ENCODE assay signal across 14 cellular contexts in genomic region chr3:56869157-56869889, GRCh38.
DNase-seq lines count a peak whose midpoint lies in the region; ATAC-seq and TF ChIP-seq lines count a peak whose summit lies in the region.
"Had no signal": no experiment of that assay in that cellular context is flagged by ENCODE, and none has a peak within 500 bp of the region (broad histone marks: within the 10 kb centered on the region; RNA-seq: fewer than 3 reads in every experiment).

No MANE protein-coding gene starts in this region.

- no peaks in the 10 kb centered on the region for H3K9me3 Mint-ChIP-seq in activated T-cell treated with anti-CD3 and anti-CD28 coated beads, Interleukin-2, amount 50 U/mL, for 24 hours
- H3K9me3 Mint-ChIP-seq in central memory CD8-positive, alpha-beta T cell: peaks cover 2% of the 10 kb centered on the region
- H3K9me3 Mint-ChIP-seq in stimulated activated memory B cell treated with anti-CD40 and anti-IgM and Interleukin-4, amounts not matched to agents 10 μg/mL and 1 μg/mL and 100 μg/mL, for 72 hours: peaks cover 2% of the 10 kb centered on the region
- H3K9me3 Mint-ChIP-seq in CD14-positive monocyte: peaks cover 0 to 1% (median 0%) of the 10 kb centered on the region in 7 donors

- peak overlapping the region; percentile 75 for H3K27ac ChIP-seq in PC-9
- H3K27ac ChIP-seq: epithelial cell of prostate, ovary had no signal

- peak overlapping the region; percentile 28; the same call in 1 of the 2 replicates for H3K4me3 ChIP-seq in PC-9
- H3K4me3 ChIP-seq: ovary had no signal

- DNase-seq in activated T-cell treated with anti-CD3 and anti-CD28 coated beads, Interleukin-2, amount 50 U/mL, for 24 hours: no peak
- DNase-seq in activated T-cell treated with anti-CD3 and anti-CD28 coated beads for 4 hours (no peak), PC-9 (peak; percentile 12 to 77), CD14-positive monocyte (ENCODE audit: low spot score) (no peak)
- no peak for DNase-seq in central memory CD8-positive, alpha-beta T cell (ENCODE audit: low spot score in 2 of 2)
- DNase-seq: AML-193, hypothalamus, KBM-7, NCI-H2107, ovary had no signal

- no peaks in the 10 kb centered on the region for H3K9me2 ChIP-seq in PC-9 (ENCODE audit: insufficient read depth)

- peak overlapping the region; percentile 76 for H3K4me2 ChIP-seq in PC-9

- H3K4me1 ChIP-seq in PC-9 (replicated peaks; ENCODE audit: insufficient read depth): peaks cover 33% of the 10 kb centered on the region

- CTCF ChIA-PET in PC-9 (lab: Charles Lee): interaction anchor here (0.6 kb wide), 1 partner anchor 88 kb away, joined by 3 read pairs; no protein-coding TSS in a partner anchor

- no peaks in the 10 kb centered on the region for H3K27me3 Mint-ChIP-seq in activated T-cell treated with anti-CD3 and anti-CD28 coated beads, Interleukin-2, amount 50 U/mL, for 24 hours
- H3K27me3 Mint-ChIP-seq in central memory CD8-positive, alpha-beta T cell: no peaks in the 10 kb centered on the region
- H3K27me3 Mint-ChIP-seq in stimulated activated memory B cell treated with anti-CD40 and anti-IgM and Interleukin-4, amounts not matched to agents 10 μg/mL and 1 μg/mL and 100 μg/mL, for 72 hours: no peaks in the 10 kb centered on the region
- peaks cover 2 to 3% (median 2%) of the 10 kb centered on the region in 3 donors for H3K27me3 Mint-ChIP-seq in CD14-positive monocyte (ENCODE audit: low read depth in 3 of 3)

- no peaks in the 10 kb centered on the region for H4K20me1 ChIP-seq in PC-9 (ENCODE audit: insufficient read depth)

- H3F3A ChIP-seq in PC-9 (ENCODE audit: insufficient read depth, low read depth): peaks cover 10% of the 10 kb centered on the region; the same call in 1 of the 2 replicates

- POLR2A ChIA-PET in PC-9 (lab: Charles Lee; ENCODE audit: unreplicated experiment): interaction anchor here (0.6 kb wide), 1 partner anchor 315 kb away, joined by 3 read pairs; no protein-coding TSS in a partner anchor

- ATAC-seq in central memory CD8-positive, alpha-beta T cell (replicated peaks; ENCODE audit: extremely low read depth, poor library complexity, severe bottlenecking): no peak
- no peak for ATAC-seq in stimulated activated memory B cell treated with anti-CD40 and anti-IgM and Interleukin-4, amounts not matched to agents 10 μg/mL and 1 μg/mL and 100 μg/mL, for 72 hours
- ATAC-seq in HG03378 (IDR thresholded peaks at IDR 0.05; ENCODE audit: unreplicated experiment) (no peak), HG02571 (IDR thresholded peaks at IDR 0.05; ENCODE audit: unreplicated experiment) (no peak)

- H3K79me2 ChIP-seq in PC-9 (ENCODE audit: low read depth): peaks cover 4% of the 10 kb centered on the region; the same call in 1 of the 2 replicates

- no peaks in the 10 kb centered on the region for H3K36me3 Mint-ChIP-seq in activated T-cell treated with anti-CD3 and anti-CD28 coated beads, Interleukin-2, amount 50 U/mL, for 24 hours (ENCODE audit: low read depth)
- no peaks in the 10 kb centered on the region for H3K36me3 Mint-ChIP-seq in central memory CD8-positive, alpha-beta T cell (ENCODE audit: insufficient read depth)
- H3K36me3 Mint-ChIP-seq in stimulated activated memory B cell treated with anti-CD40 and anti-IgM and Interleukin-4, amounts not matched to agents 10 μg/mL and 1 μg/mL and 100 μg/mL, for 72 hours: peaks cover 2% of the 10 kb centered on the region
- H3K36me3 Mint-ChIP-seq in CD14-positive monocyte: no peaks in the 10 kb centered on the region

- BruUV-seq in PC-9 (replicated peaks; lab: Mats Ljungman, UMichigan): no TSS peak

- no peak overlapping the region for H2AFZ ChIP-seq in PC-9

- H3K9me3 ChIP-seq in PC-9 (ENCODE audit: insufficient read depth, low read depth): no peaks in the 10 kb centered on the region
- H3K9me3 ChIP-seq: ovary had no signal

- intact Hi-C loops in PC-9 (cut with micrococcal nuclease; ENCODE audit: unreplicated experiment): no loop called here
- intact Hi-C loops in CD14-positive monocyte (cut with micrococcal nuclease): no loop called here

- TF ChIP-seq CTCF in PC-9 (conservative IDR thresholded peaks at IDR 0.05) (no peak), CD14-positive monocyte (IDR thresholded peaks at IDR 0.05) (no peak)

- H3K27ac Mint-ChIP-seq in activated T-cell treated with anti-CD3 and anti-CD28 coated beads, Interleukin-2, amount 50 U/mL, for 24 hours: peak overlapping the region; percentile 90
- peak overlapping the region; percentile 22 for H3K27ac Mint-ChIP-seq in central memory CD8-positive, alpha-beta T cell (ENCODE audit: low read depth)
- H3K27ac Mint-ChIP-seq in stimulated activated memory B cell treated with anti-CD40 and anti-IgM and Interleukin-4, amounts not matched to agents 10 μg/mL and 1 μg/mL and 100 μg/mL, for 72 hours: peak overlapping the region; percentile 4
- H3K27ac Mint-ChIP-seq in CD14-positive monocyte: no peak overlapping the region

- H3K36me3 ChIP-seq in PC-9 (ENCODE audit: low read depth): no peaks in the 10 kb centered on the region
- H3K36me3 ChIP-seq: ovary had no signal

- H3K27me3 ChIP-seq in PC-9 (ENCODE audit: insufficient read depth, low read depth): no peaks in the 10 kb centered on the region
- H3K27me3 ChIP-seq: ovary had no signal

- peak overlapping the region; percentile 64 for H3K4me3 Mint-ChIP-seq in activated T-cell treated with anti-CD3 and anti-CD28 coated beads, Interleukin-2, amount 50 U/mL, for 24 hours
- peak overlapping the region; percentile 13 for H3K4me3 Mint-ChIP-seq in central memory CD8-positive, alpha-beta T cell
- H3K4me3 Mint-ChIP-seq in stimulated activated memory B cell treated with anti-CD40 and anti-IgM and Interleukin-4, amounts not matched to agents 10 μg/mL and 1 μg/mL and 100 μg/mL, for 72 hours: no peak overlapping the region
- H3K4me3 Mint-ChIP-seq in CD14-positive monocyte: peak overlapping the region in 1 of 2 donors; percentile 20

- peaks cover 77% of the 10 kb centered on the region for H3K4me1 Mint-ChIP-seq in activated T-cell treated with anti-CD3 and anti-CD28 coated beads, Interleukin-2, amount 50 U/mL, for 24 hours (ENCODE audit: low read depth)
- peaks cover 31% of the 10 kb centered on the region for H3K4me1 Mint-ChIP-seq in central memory CD8-positive, alpha-beta T cell
- peaks cover 12% of the 10 kb centered on the region for H3K4me1 Mint-ChIP-seq in stimulated activated memory B cell treated with anti-CD40 and anti-IgM and Interleukin-4, amounts not matched to agents 10 μg/mL and 1 μg/mL and 100 μg/mL, for 72 hours
- peaks cover 4% of the 10 kb centered on the region for H3K4me1 Mint-ChIP-seq in CD14-positive monocyte

Comparison
In these comparisons a context has a peak if more than half of its experiments do, and no peak if none do; other contexts are left out.
1. DNase-seq: peak in PC-9 (2 of 2); none in activated T-cell treated with anti-CD3 and anti-CD28 coated beads, Interleukin-2, amount 50 U/mL, for 24 hours (single experiment), activated T-cell treated with anti-CD3 and anti-CD28 coated beads for 4 hours (single experiment), central memory CD8-positive, alpha-beta T cell (0 of 2) and CD14-positive monocyte (single experiment).
2. H3K27ac Mint-ChIP-seq: peak in activated T-cell treated with anti-CD3 and anti-CD28 coated beads, Interleukin-2, amount 50 U/mL, for 24 hours (single experiment), central memory CD8-positive, alpha-beta T cell (single experiment) and stimulated activated memory B cell treated with anti-CD40 and anti-IgM and Interleukin-4, amounts not matched to agents 10 μg/mL and 1 μg/mL and 100 μg/mL, for 72 hours (single experiment); none in CD14-positive monocyte (0 of 7).